Comparison of ENCODE assay signal across 8 cellular contexts in genomic region chr15:92809064-92809879, GRCh38.
DNase-seq lines count a peak whose midpoint lies in the region; ATAC-seq, FAIRE-seq and TF ChIP-seq lines count a peak whose summit lies in the region.

No MANE protein-coding gene starts in this region.

- POLR2A ChIA-PET in T-cell (lab: Charles Lee), result interaction anchor here (0.5 to 4.6 kb wide), 24 partner anchors 11 to 1524 kb away, joined by 3 to 132 read pairs (median 5); no protein-coding TSS in a partner anchor

- TF ChIP-seq POLR2A in GM15510 (IDR thresholded peaks at IDR 0.05; ENCODE audit: borderline replicate concordance, extremely low read depth, insufficient read length), result peak; percentile 88

- peak overlapping the region; percentile 92 for H3K27ac ChIP-seq in psoas muscle

- intact Hi-C loops in left ventricle myocardium superior (cut with micrococcal nuclease) (loop anchor here (10.0 kb wide), 1 partner anchor 106 kb away; no protein-coding TSS in a partner anchor), psoas muscle (cut with DNase I) (loop anchor here (1.0 to 10.0 kb wide), 6 partner anchors 21 to 216 kb away; partner anchors contain the start of gene CHD2 (in 1 of the 2))

- no peaks in the 10 kb centered on the region for H3K27me3 ChIP-seq in psoas muscle (ENCODE audit: insufficient read depth in 3 of 3, low read length in 2 of 3)

- no peaks in the 10 kb centered on the region for H3K9me3 ChIP-seq in psoas muscle

- peak overlapping the region; percentile 98 to 99 for H3K27ac Mint-ChIP-seq in T-cell

- WGBS in psoas muscle, 3 donors, result 0% methylated on average over 58 to 80 of the region's 80 CpGs

- peak; percentile 98 for TF ChIP-seq CTCF in psoas muscle (IDR thresholded peaks at IDR 0.05)

- ATAC-seq in HG02884 (IDR thresholded peaks at IDR 0.05; ENCODE audit: unreplicated experiment), result peak; percentile 77
- peak; percentile 83 to 91 (median 84) for ATAC-seq in T-cell (replicated peaks in 1 of 4)
- peak; percentile 90 for ATAC-seq in left ventricle myocardium superior
- ATAC-seq in psoas muscle, result peak; percentile 82 to 91 (median 84)

- H3K4me1 Mint-ChIP-seq in T-cell, result peaks cover 44 to 53% (median 51%) of the 10 kb centered on the region in 3 donors

- H3K4me1 ChIP-seq in psoas muscle, result peaks cover 16% of the 10 kb centered on the region

- H3K36me3 Mint-ChIP-seq in T-cell, result no peaks in the 10 kb centered on the region

- no peak for FAIRE-seq in urothelium cell line (lab: Jason Lieb, UNC)

- H3K4me3 Mint-ChIP-seq in T-cell, result peak overlapping the region; percentile 85 to 91 (median 91)

- H3K9me3 Mint-ChIP-seq in T-cell, result no peaks in the 10 kb centered on the region

- peak overlapping the region; percentile 67 for H3K4me3 ChIP-seq in psoas muscle

- CTCF ChIA-PET in T-cell (lab: Charles Lee), result interaction anchor here (0.6 to 5.0 kb wide), 22 partner anchors 8 to 1192 kb away, joined by 3 to 43 read pairs (median 6); partner anchors contain the start of gene CHD2 (in 1 of the 2)

- peak; percentile 97 for DNase-seq in NCI-H146 (lab: John Stamatoyannopoulos, UW)
- DNase-seq in T-cell, result peak; percentile 96 to 99 (median 98)
- DNase-seq in amniotic stem cell (lab: John Stamatoyannopoulos, UW), result peak; percentile 84
- DNase-seq in left ventricle myocardium superior, result peak; percentile 100
- DNase-seq in psoas muscle, result peak; percentile 99 to 100
- peak; percentile 65 for DNase-seq in urothelium cell line (ENCODE audit: low spot score)

- no peaks in the 10 kb centered on the region for H3K36me3 ChIP-seq in psoas muscle (ENCODE audit: insufficient read depth in 1 of 2, low read depth in 1 of 2)

- H3K27me3 Mint-ChIP-seq in T-cell, result no peaks in the 10 kb centered on the region

Comparison
In these comparisons a context has a peak if more than half of its experiments do, and no peak if none do; other contexts are left out.
1. Peak in every context shown above with its lines: DNase-seq, ATAC-seq, H3K4me3 ChIP-seq and H3K27ac ChIP-seq.